11 cellular contexts compared by ENCODE assay signal in genomic region chr6:31558318-31558625, GRCh38. TPM values are rescaled to one million over a fixed set of nuclear protein-coding genes. Genes with fewer than 3 reads are reported as not detected.
DNase-seq lines count a peak whose midpoint lies in the region; TF ChIP-seq lines count a peak whose summit lies in the region.
"Had no signal": no experiment of that assay in that cellular context is flagged by ENCODE, and none has a peak within 500 bp of the region (broad histone marks: within the 10 kb centered on the region; RNA-seq: fewer than 3 reads in every experiment).

No MANE protein-coding gene starts in this region.

- H4K20me1 ChIP-seq in Karpas-422 (ENCODE audit: insufficient read depth, low read depth, low read length): no peaks in the 10 kb centered on the region

- peak overlapping the region in 6 of 7 donors; percentile 76 to 90 (median 80) for H3K4me3 Mint-ChIP-seq in CD8-positive, alpha-beta memory T cell
- H3K4me3 Mint-ChIP-seq in chondrocyte (ENCODE audit: unreplicated experiment): no peak overlapping the region

- DNase-seq in CD8-positive, alpha-beta memory T cell: no peak
- no peak for DNase-seq in Karpas-422
- no peak for DNase-seq in chondrocyte (ENCODE audit: low spot score)
- DNase-seq in cerebellar cortex (ENCODE audit: low spot score): no peak
- DNase-seq in NOMO-1 (lab: John Stamatoyannopoulos, UW; ENCODE audit: unreplicated experiment in 2 of 2): no peak
- no peak for DNase-seq in NCI-H146 treated with DMSO at 0.1 percent for 48 hours (lab: John Stamatoyannopoulos, UW; ENCODE audit: unreplicated experiment)
- no peak for DNase-seq in anterior cingulate cortex (lab: John Stamatoyannopoulos, UW)
- DNase-seq: amniotic stem cell, small intestine had no signal

- H3K36me3 ChIP-seq in CD8-positive, alpha-beta memory T cell (ENCODE audit: insufficient read depth, low read length): peaks cover 7% of the 10 kb centered on the region
- H3K36me3 ChIP-seq in Karpas-422 (ENCODE audit: insufficient read depth, low read length) (0 out of 2 replicates have a peak, but pooled peaks cover 3% of the 10 kb centered on the region), neutrophil (no peaks in the 10 kb centered on the region)

- no peaks in the 10 kb centered on the region for H3K9me2 ChIP-seq in Karpas-422 (replicated peaks; ENCODE audit: insufficient read depth, low read length)

- H3K27me3 ChIP-seq in CD8-positive, alpha-beta memory T cell (ENCODE audit: insufficient read depth, low read length, poor library complexity, severe bottlenecking): no peaks in the 10 kb centered on the region
- H3K27me3 ChIP-seq in Karpas-422 (ENCODE audit: low read length) (no peaks in the 10 kb centered on the region), neutrophil (no peaks in the 10 kb centered on the region)

- no peak overlapping the region for H2AFZ ChIP-seq in Karpas-422 (ENCODE audit: low read length)

- H3K4me2 ChIP-seq in Karpas-422 (ENCODE audit: low read depth, low read length, poor library complexity, severe bottlenecking): peak overlapping the region; percentile 83

- peak overlapping the region; percentile 18 for H3K27ac ChIP-seq in CD8-positive, alpha-beta memory T cell (ENCODE audit: low read depth, low read length)
- H3K27ac ChIP-seq in Karpas-422 (ENCODE audit: low read length) (peak overlapping the region; percentile 99), neutrophil (peak overlapping the region; percentile 98)

- peaks cover 8% of the 10 kb centered on the region; the same call in 1 of the 2 replicates for H3K79me2 ChIP-seq in Karpas-422 (ENCODE audit: low read length)

- H3K4me1 Mint-ChIP-seq in CD8-positive, alpha-beta memory T cell: peaks cover 54 to 72% (median 66%) of the 10 kb centered on the region in 3 donors
- H3K4me1 Mint-ChIP-seq in chondrocyte (ENCODE audit: low read depth): peaks cover 34% of the 10 kb centered on the region

- H3K27ac Mint-ChIP-seq in CD8-positive, alpha-beta memory T cell: peak overlapping the region; percentile 89 to 97 (median 94)
- H3K27ac Mint-ChIP-seq in chondrocyte (ENCODE audit: unreplicated experiment): peak overlapping the region; percentile 22

- TF ChIP-seq CTCF in chondrocyte (IDR thresholded peaks at IDR 0.05) (no peak), neutrophil (IDR thresholded peaks at IDR 0.05) (no peak)

- peaks cover 3 to 24% (median 14%) of the 10 kb centered on the region in 3 donors for H3K36me3 Mint-ChIP-seq in CD8-positive, alpha-beta memory T cell
- H3K36me3 Mint-ChIP-seq in chondrocyte (ENCODE audit: low read depth): peaks cover 22% of the 10 kb centered on the region

- H3K9me3 ChIP-seq in CD8-positive, alpha-beta memory T cell (ENCODE audit: low read length): no peaks in the 10 kb centered on the region
- no peaks in the 10 kb centered on the region for H3K9me3 ChIP-seq in Karpas-422 (ENCODE audit: low read length)
- no peaks in the 10 kb centered on the region for H3K9me3 ChIP-seq in neutrophil

- no peaks in the 10 kb centered on the region for H3K27me3 Mint-ChIP-seq in CD8-positive, alpha-beta memory T cell
- no peaks in the 10 kb centered on the region for H3K27me3 Mint-ChIP-seq in chondrocyte (ENCODE audit: low read depth)

- peak overlapping the region; percentile 93 for H3K9ac ChIP-seq in Karpas-422 (ENCODE audit: low read length)

- CTCF ChIA-PET in CD8-positive, alpha-beta memory T cell (lab: Charles Lee): interaction anchor here (1.4 to 32.2 kb wide), 6 partner anchors 8 to 38 kb away, joined by 3 to 576 read pairs (median 14); partner anchors contain the start of genes DDX39B, LST1, LTB and NCR3

- peak overlapping the region; percentile 54 for H3K4me3 ChIP-seq in CD8-positive, alpha-beta memory T cell (ENCODE audit: low read length)
- peak overlapping the region; percentile 64 for H3K4me3 ChIP-seq in Karpas-422 (ENCODE audit: low read length)
- peak overlapping the region; percentile 62 to 68 for H3K4me3 ChIP-seq in neutrophil (ENCODE audit: low read depth in 1 of 2, low read length in 1 of 2)

- no peaks in the 10 kb centered on the region for H3K9me3 Mint-ChIP-seq in CD8-positive, alpha-beta memory T cell
- no peaks in the 10 kb centered on the region for H3K9me3 Mint-ChIP-seq in chondrocyte (ENCODE audit: low read depth)

- POLR2A ChIA-PET in CD8-positive, alpha-beta memory T cell (lab: Charles Lee): interaction anchor here (0.6 to 2.7 kb wide), 9 partner anchors 8 to 126 kb away, joined by 3 to 42 read pairs (median 9); partner anchors contain the start of genes BAG6, DDX39B, LTB and NCR3

- H3K4me1 ChIP-seq in CD8-positive, alpha-beta memory T cell (ENCODE audit: insufficient read depth, low read length): peaks cover 70% of the 10 kb centered on the region
- H3K4me1 ChIP-seq in Karpas-422 (ENCODE audit: low read length): peaks cover 88% of the 10 kb centered on the region
- peaks cover 69 to 70% of the 10 kb centered on the region in 2 experiments for H3K4me1 ChIP-seq in neutrophil (ENCODE audit: control insufficient read depth in 1 of 2, insufficient read depth in 1 of 2, low read depth in 1 of 2, low read length in 1 of 2)

RNA-seq across cellular contexts. Expression of gene NFKBIL1, which starts 10.9 kb away (rescaled TPM):
- total RNA-seq in CD8-positive, alpha-beta memory T cell: 10 to 100 TPM; 13.5 to 13.8 TPM
- 6.9 TPM for polyA plus RNA-seq in CD8-positive, alpha-beta memory T cell
- 21.8 and 46.1 TPM in 2 replicates for total RNA-seq in Karpas-422 (2014; rRNA removed; shearing (Covaris generic); ENCODE audit: low replicate concordance)
- 21.2 to 30.1 TPM (median 29.6 TPM) in 3 replicates for total RNA-seq in chondrocyte

RNA-seq across cellular contexts. Expression of gene ATP6V1G2, which starts 11.9 kb away (rescaled TPM):
- total RNA-seq in CD8-positive, alpha-beta memory T cell: 1 to 10 TPM in 1 of 2 experiments, under 1 TPM in 1; 0.94 to 2.0 TPM
- 1.4 TPM for polyA plus RNA-seq in CD8-positive, alpha-beta memory T cell
- 15.2 and 34.9 TPM in 2 replicates for total RNA-seq in Karpas-422 (2014; rRNA removed; shearing (Covaris generic); ENCODE audit: low replicate concordance)
- total RNA-seq in chondrocyte: 2.4 to 4.1 TPM (median 3.0 TPM) in 3 replicates

RNA-seq across cellular contexts. Expression of gene LTA, which starts 13.8 kb away (rescaled TPM):
- 100 to 1,000 TPM; 839 to 854 TPM for total RNA-seq in CD8-positive, alpha-beta memory T cell
- 23.3 TPM for polyA plus RNA-seq in CD8-positive, alpha-beta memory T cell
- 71.1 and 128 TPM in 2 replicates for total RNA-seq in Karpas-422 (2014; rRNA removed; shearing (Covaris generic); ENCODE audit: low replicate concordance)
- total RNA-seq in chondrocyte: not detected in 3 replicates
- total RNA-seq: NCI-H460 had no signal

RNA-seq across cellular contexts. Expression of gene DDX39B, which starts 16.5 kb away (rescaled TPM):
- 100 to 1,000 TPM; 643 to 658 TPM for total RNA-seq in CD8-positive, alpha-beta memory T cell
- 85.7 TPM for polyA plus RNA-seq in CD8-positive, alpha-beta memory T cell
- total RNA-seq in Karpas-422 (2014; rRNA removed; shearing (Covaris generic); ENCODE audit: low replicate concordance): 412 and 561 TPM in 2 replicates
- total RNA-seq in chondrocyte: 222 to 230 TPM (median 227 TPM) in 3 replicates

RNA-seq across cellular contexts. Expression of gene TNF, which starts 17.1 kb away (rescaled TPM):
- 100 to 1,000 TPM; 207 to 215 TPM for total RNA-seq in CD8-positive, alpha-beta memory T cell
- 7.9 TPM for polyA plus RNA-seq in CD8-positive, alpha-beta memory T cell
- 223 and 233 TPM in 2 replicates for total RNA-seq in Karpas-422 (2014; rRNA removed; shearing (Covaris generic); ENCODE audit: low replicate concordance)
- not detected in 3 replicates for total RNA-seq in chondrocyte
- total RNA-seq: NCI-H460 had no signal

Comparison
In these comparisons a context has a peak if more than half of its experiments do, and no peak if none do; other contexts are left out.
1. H3K27ac ChIP-seq: peak in every context shown above with its lines; median percentile 99 in Karpas-422; 98 in neutrophil; 18 in CD8-positive, alpha-beta memory T cell.
2. RNA of gene LTA, which starts 13.8 kb away (total RNA-seq): 839 to 854 TPM in CD8-positive, alpha-beta memory T cell and 71.1 to 128 TPM in Karpas-422; not detected in chondrocyte; every median in the first group is over 10 times any median in the second.
3. Peak in every context shown above with its lines, with median percentiles within 50 percentile points of each other: H3K4me3 ChIP-seq.